Comparison of ENCODE assay signal across 36 cellular contexts in genomic region chr6:46969206-46969605, GRCh38. TPM values are rescaled to one million over a fixed set of nuclear protein-coding genes. Genes with fewer than 3 reads are reported as not detected.
"Had no signal": no experiment of that assay in that cellular context is flagged by ENCODE, and none has a peak within 500 bp of the region (broad histone marks: within the 10 kb centered on the region; RNA-seq: fewer than 3 reads in every experiment).

No MANE protein-coding gene starts in this region.

- FAIRE-seq: keratinocyte had no signal

- H3K4me3 ChIP-seq: body of pancreas, cardiac muscle cell, colonic mucosa, dorsolateral prefrontal cortex, gastrocnemius medialis, hepatocyte, sigmoid colon, thyroid gland, upper lobe of left lung, vagina had no signal

- H3K27ac ChIP-seq: body of pancreas, cardiac muscle cell, colonic mucosa, dorsolateral prefrontal cortex, gastrocnemius medialis, hepatocyte, neutrophil, sigmoid colon, thyroid gland, upper lobe of left lung, vagina had no signal

- H2AFZ ChIP-seq: hepatocyte had no signal

- H3K36me3 Mint-ChIP-seq: activated CD8-positive, alpha-beta memory T cell treated with anti-CD3 and anti-CD28 coated beads, Interleukin-2, amount 10 ng/mL, durations not matched to agents 7 days and 5 days; activated naive CD4-positive, alpha-beta T cell treated with anti-CD3 and anti-CD28 coated beads, Interleukin-2, amount 50 U/mL, for 72 hours; mesothelial cell of epicardium; naive B cell; stimulated activated memory B cell treated with anti-CD40 and anti-IgM and Interleukin-4, amounts not matched to agents 10 μg/mL and 1 μg/mL and 100 μg/mL, for 72 hours had no signal

- H3K9me3 ChIP-seq: body of pancreas, colonic mucosa, gastrocnemius medialis, neutrophil, sigmoid colon, thyroid gland, upper lobe of left lung, vagina had no signal

- H3K9me3 Mint-ChIP-seq: activated naive CD4-positive, alpha-beta T cell treated with anti-CD3 and anti-CD28 coated beads, Interleukin-2, amount 50 U/mL, for 72 hours; activated T-helper 2 cell treated with anti-CD3 and anti-CD28 coated beads, Interferon-gamma antibody, Interleukin-2, Interleukin-4, amounts not matched to agents 10 μg/mL and 5 μg/mL and 100 μg/mL, durations not matched to agents 14 hours and 24 hours and 36 hours; mesothelial cell of epicardium; nephron progenitor cell; stimulated activated memory B cell treated with anti-CD40 and anti-IgM and Interleukin-4, amounts not matched to agents 10 μg/mL and 1 μg/mL and 100 μg/mL, for 72 hours; stimulated activated naive CD8-positive, alpha-beta T cell treated with anti-CD3 and anti-CD28 coated beads, Interleukin-15, amount 100 ng/mL, for 72 hours; T-helper 2 cell treated with Interferon-gamma antibody and Interleukin-4, amounts not matched to agents 5 μg/mL and 100 μg/mL, for 36 hours had no signal

- ATAC-seq: activated CD4-positive, alpha-beta T cell treated with anti-CD3 and anti-CD28 coated beads for 36 hours; activated CD8-positive, alpha-beta memory T cell treated with anti-CD3 and anti-CD28 coated beads, Interleukin-2, amount 10 ng/mL, durations not matched to agents 7 days and 5 days; activated CD8-positive, alpha-beta T cell treated with anti-CD3 and anti-CD28 coated beads, Interleukin-2, amount 10 ng/mL, durations not matched to agents 7 days and 5 days; activated naive CD4-positive, alpha-beta T cell treated with anti-CD3 and anti-CD28 coated beads, Interleukin-2, amount 50 U/mL, for 72 hours; body of pancreas; gastrocnemius medialis; left colon; stimulated activated memory B cell treated with anti-CD40 and anti-IgM and Interleukin-4, amounts not matched to agents 10 μg/mL and 1 μg/mL and 100 μg/mL, for 72 hours; stimulated activated naive CD8-positive, alpha-beta T cell treated with anti-CD3 and anti-CD28 coated beads, Interleukin-15, amount 100 ng/mL, for 72 hours had no signal

- H3K4me3 Mint-ChIP-seq: activated CD4-positive, alpha-beta T cell treated with anti-CD3 and anti-CD28 coated beads for 36 hours; activated CD8-positive, alpha-beta memory T cell treated with anti-CD3 and anti-CD28 coated beads, Interleukin-2, amount 10 ng/mL, durations not matched to agents 7 days and 5 days; activated CD8-positive, alpha-beta T cell treated with anti-CD3 and anti-CD28 coated beads, Interleukin-2, amount 10 ng/mL, durations not matched to agents 7 days and 5 days; mesothelial cell of epicardium; naive B cell; nephron progenitor cell; stimulated activated memory B cell treated with anti-CD40 and anti-IgM and Interleukin-4, amounts not matched to agents 10 μg/mL and 1 μg/mL and 100 μg/mL, for 72 hours; stimulated activated naive CD8-positive, alpha-beta T cell treated with anti-CD3 and anti-CD28 coated beads, Interleukin-15, amount 100 ng/mL, for 72 hours; T-helper 2 cell treated with Interferon-gamma antibody and Interleukin-4, amounts not matched to agents 5 μg/mL and 100 μg/mL, for 36 hours had no signal

- H3K4me2 ChIP-seq: hepatocyte had no signal

- H3K27ac Mint-ChIP-seq: activated CD4-positive, alpha-beta T cell treated with anti-CD3 and anti-CD28 coated beads for 36 hours; activated CD8-positive, alpha-beta memory T cell treated with anti-CD3 and anti-CD28 coated beads, Interleukin-2, amount 10 ng/mL, durations not matched to agents 7 days and 5 days; activated CD8-positive, alpha-beta T cell treated with anti-CD3 and anti-CD28 coated beads, Interleukin-2, amount 10 ng/mL, durations not matched to agents 7 days and 5 days; activated naive CD4-positive, alpha-beta T cell treated with anti-CD3 and anti-CD28 coated beads, Interleukin-2, amount 50 U/mL, for 72 hours; activated T-helper 2 cell treated with anti-CD3 and anti-CD28 coated beads, Interferon-gamma antibody, Interleukin-2, Interleukin-4, amounts not matched to agents 10 μg/mL and 5 μg/mL and 100 μg/mL, durations not matched to agents 14 hours and 24 hours and 36 hours; mesothelial cell of epicardium; naive B cell; nephron progenitor cell; stimulated activated memory B cell treated with anti-CD40 and anti-IgM and Interleukin-4, amounts not matched to agents 10 μg/mL and 1 μg/mL and 100 μg/mL, for 72 hours; stimulated activated naive CD8-positive, alpha-beta T cell treated with anti-CD3 and anti-CD28 coated beads, Interleukin-15, amount 100 ng/mL, for 72 hours; T-helper 2 cell treated with Interferon-gamma antibody and Interleukin-4, amounts not matched to agents 5 μg/mL and 100 μg/mL, for 36 hours had no signal

- H3K4me1 ChIP-seq: colonic mucosa, sigmoid colon, vagina had no signal

- H3K36me3 ChIP-seq: cardiac muscle cell, colonic mucosa, gastrocnemius medialis, neutrophil, sigmoid colon, thyroid gland, upper lobe of left lung, vagina had no signal

- H3K27me3 ChIP-seq: body of pancreas, cardiac muscle cell, colonic mucosa, hepatocyte, neutrophil, sigmoid colon, thyroid gland, upper lobe of left lung, vagina had no signal

- DNase-seq: activated CD4-positive, alpha-beta T cell treated with anti-CD3 and anti-CD28 coated beads for 36 hours; activated CD4-positive, CD25-positive, alpha-beta regulatory T cell; activated CD8-positive, alpha-beta memory T cell treated with anti-CD3 and anti-CD28 coated beads, Interleukin-2, amount 10 ng/mL, durations not matched to agents 7 days and 5 days; activated CD8-positive, alpha-beta T cell treated with anti-CD3 and anti-CD28 coated beads, Interleukin-2, amount 10 ng/mL, durations not matched to agents 7 days and 5 days; activated T-cell treated with anti-CD3 and anti-CD28 coated beads, Interleukin-2, amount 50 U/mL, for 48 hours; body of pancreas; cerebellar nuclear complex; colonic mucosa; dorsolateral prefrontal cortex; effector memory CD4-positive, alpha-beta T cell; erythroblast; gastrocnemius medialis; glutamatergic neuron; left colon; naive B cell; nephron progenitor cell; retina; sigmoid colon; small intestine; stimulated activated CD4-positive, alpha-beta T cell treated with anti-CD3 and anti-CD28 coated beads, Interleukin-1b, Interleukin-23, amount 100 ng/mL, for 48 hours; stimulated activated CD4-positive, alpha-beta T cell treated with anti-CD3 and anti-CD28 coated beads, Interleukin-4, amount 100 ng/mL, for 4 hours; stimulated activated CD8-positive, alpha-beta memory T cell treated with anti-CD3 and anti-CD28 coated beads, Interleukin-4, amount 100 ng/mL, for 48 hours; stimulated activated naive CD8-positive, alpha-beta T cell treated with anti-CD3 and anti-CD28 coated beads, Interleukin-15, amount 100 ng/mL, for 72 hours; thyroid gland; upper lobe of left lung had no signal

- H3K79me2 ChIP-seq: hepatocyte had no signal

- H3K4me1 Mint-ChIP-seq: activated CD4-positive, alpha-beta T cell treated with anti-CD3 and anti-CD28 coated beads for 36 hours; activated CD8-positive, alpha-beta memory T cell treated with anti-CD3 and anti-CD28 coated beads, Interleukin-2, amount 10 ng/mL, durations not matched to agents 7 days and 5 days; mesothelial cell of epicardium; naive B cell; nephron progenitor cell; stimulated activated memory B cell treated with anti-CD40 and anti-IgM and Interleukin-4, amounts not matched to agents 10 μg/mL and 1 μg/mL and 100 μg/mL, for 72 hours; stimulated activated naive CD8-positive, alpha-beta T cell treated with anti-CD3 and anti-CD28 coated beads, Interleukin-15, amount 100 ng/mL, for 72 hours had no signal

RNA-seq across cellular contexts. Expression of gene ADGRF5, which starts 47.5 kb away (rescaled TPM):
- total RNA-seq: activated CD4-positive, alpha-beta T cell treated with anti-CD3 and anti-CD28 coated beads for 36 hours; activated CD8-positive, alpha-beta memory T cell treated with anti-CD3 and anti-CD28 coated beads, Interleukin-2, amount 10 ng/mL, durations not matched to agents 7 days and 5 days; activated CD8-positive, alpha-beta T cell treated with anti-CD3 and anti-CD28 coated beads, Interleukin-2, amount 10 ng/mL, durations not matched to agents 7 days and 5 days; activated naive CD4-positive, alpha-beta T cell treated with anti-CD3 and anti-CD28 coated beads, Interleukin-2, amount 50 U/mL, for 72 hours; activated T-helper 2 cell treated with anti-CD3 and anti-CD28 coated beads, Interferon-gamma antibody, Interleukin-2, Interleukin-4, amounts not matched to agents 10 μg/mL and 5 μg/mL and 100 μg/mL, durations not matched to agents 14 hours and 24 hours and 36 hours; osteocyte had no signal
- polyA plus RNA-seq: cardiac muscle cell, keratinocyte had no signal
